ENCODE assay signal across 19 cellular contexts in the genomic region with DNA sequence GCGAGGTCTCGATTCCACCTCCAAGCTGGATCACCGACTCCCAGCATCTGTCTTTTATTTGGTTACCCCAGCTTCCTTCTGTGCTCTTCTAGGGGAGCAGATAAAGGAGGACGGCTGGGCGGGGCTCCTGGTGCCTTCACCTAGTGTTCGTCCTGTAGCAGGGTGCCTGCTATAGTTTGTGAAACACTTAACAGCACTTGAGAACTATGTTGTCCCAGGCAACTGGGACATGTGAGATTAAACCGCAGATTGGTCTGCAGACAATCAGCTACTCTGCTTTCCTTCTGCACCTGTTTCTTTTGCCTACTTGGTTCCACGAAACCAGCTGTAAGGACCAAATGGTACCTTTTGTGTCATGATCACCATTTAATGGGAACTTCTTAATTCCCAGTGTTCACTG.
A peak's percentile ranks its signal among the peaks of the same experiment; 100 is the strongest.
DNase-seq lines count a peak whose midpoint lies in the region; ATAC-seq and TF ChIP-seq lines count a peak whose summit lies in the region.
"Had no signal": no experiment of that assay in that cellular context is flagged by ENCODE, and none has a peak within 500 bp of the region (broad histone marks: within the 10 kb centered on the region; RNA-seq: fewer than 3 reads in every experiment).

No MANE protein-coding gene starts in this region.

- peak overlapping the region; percentile 72 for H2AFZ ChIP-seq in neuron (ENCODE audit: low read depth, low read length)
- H2AFZ ChIP-seq: PC-9 had no signal

- H3K27ac Mint-ChIP-seq in brain, result peak overlapping the region; percentile 97 to 99 (median 98)
- H3K27ac Mint-ChIP-seq: activated CD4-positive, alpha-beta T cell treated with anti-CD3 and anti-CD28 coated beads, Interleukin-2, amount 10 ng/mL, durations not matched to agents 24 days and 14 days had no signal

- 96 to 97% methylated on average over 4 to 8 of the region's 8 CpGs for WGBS in gastroesophageal sphincter (ENCODE audit: low coverage in 1 of 2), 2 donors

- peaks cover 55% of the 10 kb centered on the region for H3K4me1 Mint-ChIP-seq in brain

- TF ChIP-seq EP300 in gastroesophageal sphincter (IDR thresholded peaks at IDR 0.05), result no peak

- H3K4me3 Mint-ChIP-seq in brain, result peak overlapping the region; percentile 80 to 85 (median 81)
- H3K4me3 Mint-ChIP-seq: activated CD4-positive, alpha-beta T cell treated with anti-CD3 and anti-CD28 coated beads, Interleukin-2, amount 10 ng/mL, durations not matched to agents 24 days and 14 days had no signal

- TF ChIP-seq CTCF in brain (conservative IDR thresholded peaks at IDR 0.05) (no peak), breast epithelium (IDR thresholded peaks at IDR 0.05) (no peak), gastroesophageal sphincter (IDR thresholded peaks at IDR 0.05) (no peak)

- no peaks in the 10 kb centered on the region for H3K36me3 Mint-ChIP-seq in brain

- TF ChIP-seq POLR2A in breast epithelium (IDR thresholded peaks at IDR 0.05), result no peak
- TF ChIP-seq POLR2A in gastroesophageal sphincter (IDR thresholded peaks at IDR 0.05), result no peak

- H3K4me1 ChIP-seq in neuron (ENCODE audit: insufficient read depth, low read length), result peaks cover 22% of the 10 kb centered on the region
- H3K4me1 ChIP-seq in breast epithelium, result no peaks in the 10 kb centered on the region
- peaks cover 0 to 11% (median 3%) of the 10 kb centered on the region in 3 donors for H3K4me1 ChIP-seq in gastroesophageal sphincter
- H3K4me1 ChIP-seq: Caco-2 had no signal

- H3K9me3 Mint-ChIP-seq in brain, result peaks cover 0 to 7% (median 0%) of the 10 kb centered on the region in 5 experiments
- H3K9me3 Mint-ChIP-seq: activated CD4-positive, alpha-beta T cell treated with anti-CD3 and anti-CD28 coated beads, Interleukin-2, amount 10 ng/mL, durations not matched to agents 24 days and 14 days had no signal

- H3K27me3 ChIP-seq in H7 (ENCODE audit: control insufficient read depth, insufficient read depth, low read length) (no peaks in the 10 kb centered on the region), neuron (ENCODE audit: insufficient read depth, low read length) (no peaks in the 10 kb centered on the region), breast epithelium (no peaks in the 10 kb centered on the region), gastroesophageal sphincter (peaks cover 7% of the 10 kb centered on the region)

- peaks cover 3% of the 10 kb centered on the region for H3K27me3 Mint-ChIP-seq in brain

- H3K4me3 ChIP-seq in H7 (ENCODE audit: insufficient read depth, low read depth, low read length) (no peak overlapping the region), neuron (ENCODE audit: low read length) (no peak overlapping the region), breast epithelium (no peak overlapping the region), gastroesophageal sphincter (no peak overlapping the region)
- H3K4me3 ChIP-seq: PC-9 had no signal

- intact Hi-C loops in breast epithelium (cut with DNase I; ENCODE audit: low total_unique reads), result no loop called here

- H3K9me3 ChIP-seq in neuron (ENCODE audit: low read length), result no peaks in the 10 kb centered on the region
- no peaks in the 10 kb centered on the region for H3K9me3 ChIP-seq in breast epithelium
- no peaks in the 10 kb centered on the region for H3K9me3 ChIP-seq in gastroesophageal sphincter
- H3K9me3 ChIP-seq: Caco-2, suprapubic skin had no signal

- H3K27ac ChIP-seq in breast epithelium (no peak overlapping the region), gastroesophageal sphincter (no peak overlapping the region)
- H3K27ac ChIP-seq: PC-9, skin epidermis, suprapubic skin had no signal

- no peaks in the 10 kb centered on the region for H3K36me3 ChIP-seq in H7 (replicated peaks; ENCODE audit: control insufficient read depth, insufficient read depth, low read length)
- H3K36me3 ChIP-seq in neuron (ENCODE audit: insufficient read depth, low read length), result no peaks in the 10 kb centered on the region
- H3K36me3 ChIP-seq in breast epithelium, result no peaks in the 10 kb centered on the region
- no peaks in the 10 kb centered on the region for H3K36me3 ChIP-seq in gastroesophageal sphincter
- H3K36me3 ChIP-seq: suprapubic skin had no signal

- ATAC-seq in GM21737 (IDR thresholded peaks at IDR 0.05; ENCODE audit: unreplicated experiment) (no peak), gastroesophageal sphincter (no peak)

- DNase-seq in H7, result peak; percentile 25
- peak; percentile 65 for DNase-seq in NCI-H2171 treated with DMSO at 0.1 percent for 48 hours (lab: John Stamatoyannopoulos, UW)
- no peak for DNase-seq in breast epithelium (ENCODE audit: low spot score in 2 of 2)
- no peak for DNase-seq in dedifferentiated amniotic fluid mesenchymal stem cell (ENCODE audit: extremely low spot score)
- DNase-seq: activated CD4-positive, alpha-beta T cell treated with anti-CD3 and anti-CD28 coated beads, Interleukin-2, amount 10 ng/mL, durations not matched to agents 24 days and 14 days; activated naive CD4-positive, alpha-beta T cell; aorta; Caco-2; foreskin fibroblast; PC-9; stimulated activated CD4-positive, alpha-beta T cell treated with anti-CD3 and anti-CD28 coated beads, Interleukin-4, amount 100 ng/mL, for 4 hours; stimulated activated CD8-positive, alpha-beta memory T cell treated with anti-CD3 and anti-CD28 coated beads, Interleukin-4, amount 100 ng/mL, for 48 hours; T1000 had no signal

Comparison
In these comparisons a context has a peak if more than half of its experiments do, and no peak if none do; other contexts are left out.
1. DNase-seq: peak in H7 (single experiment) and NCI-H2171 treated with DMSO at 0.1 percent for 48 hours (single experiment); none in breast epithelium (0 of 2) and dedifferentiated amniotic fluid mesenchymal stem cell (single experiment).